22 cellular contexts compared by ENCODE assay signal in genomic region chr9:137007060-137007815, GRCh38. TPM values are rescaled to one million over a fixed set of nuclear protein-coding genes. Genes with fewer than 3 reads are reported as not detected.
DNase-seq lines count a peak whose midpoint lies in the region; ATAC-seq and TF ChIP-seq lines count a peak whose summit lies in the region.
"Had no signal": no experiment of that assay in that cellular context is flagged by ENCODE, and none has a peak within 500 bp of the region (broad histone marks: within the 10 kb centered on the region; RNA-seq: fewer than 3 reads in every experiment).

No MANE protein-coding gene starts in this region.

- no peaks in the 10 kb centered on the region for H3K27me3 ChIP-seq in dorsolateral prefrontal cortex
- H3K27me3 ChIP-seq in smooth muscle cell (ENCODE audit: low read depth), result no peaks in the 10 kb centered on the region
- H3K27me3 ChIP-seq: brain microvascular endothelial cell had no signal

- H2AFZ ChIP-seq in smooth muscle cell (ENCODE audit: low read depth), result no peak overlapping the region

- H3K36me3 ChIP-seq in smooth muscle cell (ENCODE audit: low read depth), result no peaks in the 10 kb centered on the region

- intact Hi-C loops in dorsolateral prefrontal cortex (cut with DNase I), result no loop called here
- intact Hi-C loops in sciatic nerve (cut with DNase I), result no loop called here

- no peak for TF ChIP-seq POLR2A in GM18505 (IDR thresholded peaks at IDR 0.05; ENCODE audit: borderline replicate concordance, extremely low read depth, insufficient read depth, insufficient read length)

- H3K27ac ChIP-seq in dorsolateral prefrontal cortex, result peak overlapping the region in 57 of 59 donors; percentile 8 to 86 (median 66)
- no peak overlapping the region for H3K27ac ChIP-seq in smooth muscle cell (ENCODE audit: low read depth)
- H3K27ac ChIP-seq: brain microvascular endothelial cell, psoas muscle, VCaP had no signal

- no peaks in the 10 kb centered on the region for H3K4me1 ChIP-seq in smooth muscle cell (ENCODE audit: low read depth)
- H3K4me1 ChIP-seq: psoas muscle had no signal

- peak; percentile 21 for DNase-seq in NCI-H146 (lab: John Stamatoyannopoulos, UW)
- DNase-seq in NCI-H146 treated with DMSO at 0.1 percent for 48 hours (lab: John Stamatoyannopoulos, UW; ENCODE audit: unreplicated experiment), result no peak
- DNase-seq in NCI-H2029 (lab: John Stamatoyannopoulos, UW), result peak; percentile 74
- DNase-seq in dorsolateral prefrontal cortex, result no peak
- DNase-seq in sciatic nerve (ENCODE audit: low spot score), result no peak
- no peak for DNase-seq in smooth muscle cell (lab: John Stamatoyannopoulos, UW; ENCODE audit: unreplicated experiment)
- DNase-seq: activated naive CD8-positive, alpha-beta T cell treated with anti-CD3 and anti-CD28 coated beads for 36 hours; brain microvascular endothelial cell; CD4-positive, CD25-positive, alpha-beta regulatory T cell; EL; MM.1S; naive thymus-derived CD8-positive, alpha-beta T cell; NK-92 treated with Interleukin-12 subunit alpha and Interleukin-12 subunit beta, amount 100 ng/mL, for 24 hours; psoas muscle; T-cell had no signal

- no peaks in the 10 kb centered on the region for H3F3A ChIP-seq in smooth muscle cell (ENCODE audit: low read depth)

- no peak overlapping the region for H3K4me2 ChIP-seq in smooth muscle cell

- WGBS in smooth muscle cell (ENCODE audit: low lambda C conversion rate), result 90% methylated on average over 29 of the region's 30 CpGs

- no peaks in the 10 kb centered on the region for H3K9me3 ChIP-seq in smooth muscle cell (replicated peaks; ENCODE audit: low read depth)
- H3K9me3 ChIP-seq: psoas muscle had no signal

- H3K9ac ChIP-seq in smooth muscle cell (ENCODE audit: low read depth), result no peak overlapping the region

- peak; percentile 74 for ATAC-seq in sciatic nerve
- no peak for ATAC-seq in GM18505 (IDR thresholded peaks at IDR 0.05; ENCODE audit: unreplicated experiment)
- no peak for ATAC-seq in HG03457 (IDR thresholded peaks at IDR 0.05; ENCODE audit: unreplicated experiment)
- ATAC-seq: naive thymus-derived CD8-positive, alpha-beta T cell; psoas muscle; T-cell had no signal

- no peak for TF ChIP-seq CTCF in dorsolateral prefrontal cortex (IDR thresholded peaks at IDR 0.05 in 54 of 56, conservative IDR thresholded peaks at IDR 0.05 in 2 of 56; ENCODE audit: low read depth in 1 of 56, partially characterized antibody in 56 of 56)
- no peak for TF ChIP-seq CTCF in smooth muscle cell (IDR thresholded peaks at IDR 0.05; ENCODE audit: borderline replicate concordance, insufficient read depth, poor library complexity, severe bottlenecking)

- H3K4me3 ChIP-seq in dorsolateral prefrontal cortex (peak overlapping the region in 1 of 59 donors; percentile 10), smooth muscle cell (no peak overlapping the region)
- H3K4me3 ChIP-seq: psoas muscle had no signal

- no peaks in the 10 kb centered on the region for H4K20me1 ChIP-seq in smooth muscle cell (ENCODE audit: low read depth)

- H3K79me2 ChIP-seq in smooth muscle cell (ENCODE audit: low read depth), result no peaks in the 10 kb centered on the region

RNA-seq across cellular contexts. Expression of gene CLIC3, which starts 10.9 kb away (rescaled TPM):
- total RNA-seq in dorsolateral prefrontal cortex, result 1 to 10 TPM in 30 of 120 experiments, under 1 TPM in 28, not detected in 62; 0.47 to 3.2 (median 1.0) TPM
- total RNA-seq in sciatic nerve, result 11.3 TPM
- total RNA-seq in smooth muscle cell, result 15.2 and 36.8 TPM in 2 replicates
- polyA plus RNA-seq in smooth muscle cell, result 43.9 and 69.9 TPM in 2 replicates
- total RNA-seq: activated naive CD8-positive, alpha-beta T cell treated with anti-CD3 and anti-CD28 coated beads for 36 hours; activated T-helper 1 cell treated with anti-CD3 and anti-CD28 coated beads, Interleukin-12 subunit alpha, Interleukin-12 subunit beta, Interleukin-2, Interleukin-4 antibody, amounts not matched to agents 30 ng/mL and 10 ng/mL and 1 ng/mL, durations not matched to agents 14 hours and 24 hours and 36 hours; lung microvascular endothelial cell had no signal

RNA-seq across cellular contexts. Expression of gene PAXX, which starts 15.0 kb away (rescaled TPM):
- total RNA-seq in dorsolateral prefrontal cortex (10 to 100 TPM; 30.9 to 76.1 (median 46.1) TPM), sciatic nerve (46.6 TPM), smooth muscle cell (27.4 and 29.0 TPM in 2 replicates)
- 61.4 and 62.0 TPM in 2 replicates for polyA plus RNA-seq in smooth muscle cell

RNA-seq across cellular contexts. Expression of gene ABCA2, which starts 20.8 kb away (rescaled TPM):
- 1,000 to 10,000 TPM in 22 of 120 experiments, 100 to 1,000 TPM in 98; 266 to 2,644 (median 606) TPM for total RNA-seq in dorsolateral prefrontal cortex
- total RNA-seq in sciatic nerve, result 298 TPM
- total RNA-seq in smooth muscle cell, result 15.9 and 23.0 TPM in 2 replicates
- 26.2 and 29.0 TPM in 2 replicates for polyA plus RNA-seq in smooth muscle cell

RNA-seq across cellular contexts. Expression of gene LCNL1, which starts 24.4 kb away (rescaled TPM):
- total RNA-seq in dorsolateral prefrontal cortex (10 to 100 TPM in 119 of 120 experiments, 1 to 10 TPM in 1; 9.8 to 81.8 (median 27.3) TPM), sciatic nerve (4.1 TPM), smooth muscle cell (0.67 and 1.1 TPM in 2 replicates)
- 0.85 and 0.89 TPM in 2 replicates for polyA plus RNA-seq in smooth muscle cell
- total RNA-seq: A172; activated naive CD8-positive, alpha-beta T cell treated with anti-CD3 and anti-CD28 coated beads for 36 hours; activated T-helper 1 cell treated with anti-CD3 and anti-CD28 coated beads, Interleukin-12 subunit alpha, Interleukin-12 subunit beta, Interleukin-2, Interleukin-4 antibody, amounts not matched to agents 30 ng/mL and 10 ng/mL and 1 ng/mL, durations not matched to agents 14 hours and 24 hours and 36 hours; CD4-positive, CD25-positive, alpha-beta regulatory T cell; glomerular endothelial cell; lung microvascular endothelial cell had no signal
- polyA plus RNA-seq: CD4-positive, CD25-positive, alpha-beta regulatory T cell; naive thymus-derived CD8-positive, alpha-beta T cell had no signal

RNA-seq across cellular contexts. Expression of gene FUT7, which starts 24.6 kb away (rescaled TPM):
- total RNA-seq in dorsolateral prefrontal cortex (1 to 10 TPM in 3 of 120 experiments, under 1 TPM in 54, not detected in 63; 0.14 to 1.7 (median 0.33) TPM), sciatic nerve (0.18 TPM), smooth muscle cell (not detected in 2 replicates)
- polyA plus RNA-seq in smooth muscle cell, result 0.51 TPM in 1 of 2 replicates, not detected in the other
- total RNA-seq: A172; activated naive CD8-positive, alpha-beta T cell treated with anti-CD3 and anti-CD28 coated beads for 36 hours; glomerular endothelial cell; lung microvascular endothelial cell had no signal

Comparison
In these comparisons a context has a peak if more than half of its experiments do, and no peak if none do; other contexts are left out.
1. DNase-seq: peak in NCI-H146 (single experiment) and NCI-H2029 (single experiment); none in NCI-H146 treated with DMSO at 0.1 percent for 48 hours (single experiment), dorsolateral prefrontal cortex (0 of 10), sciatic nerve (single experiment) and smooth muscle cell (single experiment).
2. RNA of gene ABCA2, which starts 20.8 kb away (total RNA-seq): 266 to 2,644 TPM in dorsolateral prefrontal cortex and 298 TPM in sciatic nerve (single experiment); 15.9 to 23.0 TPM in smooth muscle cell; every median in the first group is over 10 times any median in the second.